In the genomic region with DNA sequence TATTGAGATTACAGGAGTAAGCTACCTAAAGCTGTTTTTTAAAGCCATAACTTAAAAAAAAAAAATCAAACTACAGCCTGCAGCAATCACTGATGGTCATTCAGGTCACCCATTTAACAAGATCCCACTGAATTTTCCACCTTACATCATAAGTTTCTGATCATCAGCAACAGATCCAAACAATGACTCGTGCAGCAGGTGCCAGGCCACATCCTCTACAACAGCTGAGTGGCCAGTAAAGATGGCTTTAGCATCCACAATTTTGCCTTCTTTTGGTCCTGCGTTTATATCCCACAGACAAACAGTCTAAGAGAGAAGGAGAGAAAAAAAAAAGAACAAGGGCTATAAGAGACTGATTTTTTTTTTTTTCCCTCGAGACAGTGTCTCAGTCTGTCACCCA, we compare ENCODE assay signal across 18 cellular contexts.
"Had no signal": no experiment of that assay in that cellular context is flagged by ENCODE, and none has a peak within 500 bp of the region (broad histone marks: within the 10 kb centered on the region; RNA-seq: fewer than 3 reads in every experiment).

No MANE protein-coding gene starts in this region.

- H3K27me3 Mint-ChIP-seq: activated CD8-positive, alpha-beta memory T cell treated with anti-CD3 and anti-CD28 coated beads, Interleukin-2, amount 10 ng/mL, durations not matched to agents 7 days and 5 days; activated naive CD8-positive, alpha-beta T cell treated with anti-CD3 and anti-CD28 coated beads, Interleukin-2, amount 10 ng/mL, durations not matched to agents 7 days and 5 days; brain had no signal

- H3K27ac ChIP-seq: foreskin keratinocyte, lower lobe of right lung, stomach, vagina had no signal

- H3K4me3 ChIP-seq: lower lobe of right lung, stomach, vagina had no signal

- ATAC-seq: lower lobe of right lung had no signal

- H3K9me3 ChIP-seq: lower lobe of right lung, vagina had no signal

- H3K27me3 ChIP-seq: foreskin keratinocyte, vagina had no signal

- H3K4me3 Mint-ChIP-seq: activated CD8-positive, alpha-beta memory T cell treated with anti-CD3 and anti-CD28 coated beads, Interleukin-2, amount 10 ng/mL, durations not matched to agents 7 days and 5 days; activated naive CD8-positive, alpha-beta T cell treated with anti-CD3 and anti-CD28 coated beads, Interleukin-2, amount 10 ng/mL, durations not matched to agents 7 days and 5 days; brain had no signal

- DNase-seq: activated CD4-positive, alpha-beta T cell treated with anti-CD3 and anti-CD28 coated beads, Interleukin-2, amount 50 U/mL, for 1 hour; activated effector memory CD4-positive, alpha-beta T cell treated with anti-CD3 and anti-CD28 coated beads, Interleukin-2, amount 50 U/mL, for 16 hours; activated naive CD8-positive, alpha-beta T cell treated with anti-CD3 and anti-CD28 coated beads, Interleukin-2, amount 10 ng/mL, durations not matched to agents 7 days and 5 days; activated T-cell treated with anti-CD3 and anti-CD28 coated beads, Interleukin-2, amount 50 U/mL, for 1 hour; caudate nucleus; foreskin keratinocyte; hippocampal formation; islet precursor cell; lower lobe of right lung; occipital lobe; posterior cingulate gyrus; stimulated activated CD4-positive, alpha-beta T cell treated with anti-CD3 and anti-CD28 coated beads, Interleukin-2, amount 100 ng/mL, for 24 hours; stomach; T-helper 1 cell; trophoblast cell had no signal

- H3K4me1 ChIP-seq: foreskin keratinocyte, lower lobe of right lung, stomach, vagina had no signal

- H3K9me3 Mint-ChIP-seq: activated naive CD8-positive, alpha-beta T cell treated with anti-CD3 and anti-CD28 coated beads, Interleukin-2, amount 10 ng/mL, durations not matched to agents 7 days and 5 days had no signal

- H3K27ac Mint-ChIP-seq: activated CD8-positive, alpha-beta memory T cell treated with anti-CD3 and anti-CD28 coated beads, Interleukin-2, amount 10 ng/mL, durations not matched to agents 7 days and 5 days; activated naive CD8-positive, alpha-beta T cell treated with anti-CD3 and anti-CD28 coated beads, Interleukin-2, amount 10 ng/mL, durations not matched to agents 7 days and 5 days had no signal
